Comparison of ENCODE assay signal across 8 cellular contexts in the genomic region with DNA sequence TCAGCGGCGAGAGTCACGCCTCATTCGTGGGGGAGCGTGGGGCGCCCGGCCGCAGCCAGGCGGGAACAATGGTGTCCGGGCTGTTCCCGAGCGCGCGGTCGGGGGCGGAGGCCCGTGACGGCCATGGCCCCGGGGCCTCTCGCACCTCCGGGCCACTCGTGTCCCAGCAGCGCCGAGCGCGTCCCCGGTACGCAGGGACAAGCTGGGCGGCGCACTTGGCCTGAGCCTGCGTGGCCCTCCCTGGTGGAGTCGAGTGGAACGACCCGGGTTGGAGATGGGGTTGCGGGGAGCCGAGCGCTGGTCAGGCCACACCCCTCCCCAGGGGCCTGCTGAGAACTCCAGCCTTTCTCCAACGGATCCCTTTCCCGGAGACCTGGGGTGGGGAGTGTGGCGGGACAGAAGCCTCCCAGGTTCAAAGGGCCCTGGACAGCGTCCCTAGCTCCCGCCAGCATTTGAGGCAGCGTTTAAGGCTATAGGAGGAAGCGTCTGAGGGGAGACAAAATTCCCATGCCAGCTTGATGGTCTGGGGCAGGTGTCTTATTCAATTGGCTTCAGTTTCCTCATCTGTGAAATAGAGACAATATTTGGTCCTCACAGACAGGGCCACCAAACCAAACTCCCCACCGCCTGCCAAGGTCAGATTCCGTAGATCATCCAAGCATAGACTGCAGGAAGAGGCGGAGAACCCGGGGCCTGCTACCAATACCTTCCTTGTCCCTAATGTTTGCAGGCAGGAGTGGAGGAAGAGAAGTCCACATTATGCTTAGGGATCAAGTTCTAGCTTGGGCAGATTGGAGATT. TPM values are rescaled to one million over a fixed set of nuclear protein-coding genes. Genes with fewer than 3 reads are reported as not detected.
A peak's percentile ranks its signal among the peaks of the same experiment; 100 is the strongest.
DNase-seq lines count a peak whose midpoint lies in the region; ATAC-seq, FAIRE-seq and TF ChIP-seq lines count a peak whose summit lies in the region.

No MANE protein-coding gene starts in this region.

- POLR2A ChIA-PET in GM12878 (lab: Charles Lee): interaction anchor here (0.6 to 1.4 kb wide), 5 partner anchors 13 to 142 kb away, joined by 3 to 4 read pairs (median 3); no protein-coding TSS in a partner anchor

- FAIRE-seq in GM12878 (lab: Jason Lieb, UNC): no peak

- under 1% methylated on average over 43 of the region's 48 CpGs for WGBS in GM12878 (ENCODE audit: insufficient coverage, insufficient replicate concordance, low lambda C conversion rate, missing lambda C conversion rate)

- no peaks in the 10 kb centered on the region for H3K27me3 ChIP-seq in GM12878 (replicated peaks in 1 of 2; ENCODE audit: control insufficient read depth in 2 of 2, insufficient read depth in 2 of 2, low read length in 1 of 2)

- ATAC-seq in GM19452 (IDR thresholded peaks at IDR 0.05; ENCODE audit: unreplicated experiment): peak; percentile 26
- peak; percentile 20 for ATAC-seq in HG03460 (IDR thresholded peaks at IDR 0.05; ENCODE audit: unreplicated experiment)
- ATAC-seq in GM12878: peak; percentile 64

- RAD21 ChIA-PET in GM12878 (lab: Charles Lee; ENCODE audit: unreplicated experiment): interaction anchor here (1.0 to 1.2 kb wide), 3 partner anchors 12 to 344 kb away, joined by 3 to 10 read pairs (median 3); no protein-coding TSS in a partner anchor

- H3K4me2 ChIP-seq in GM12878 (ENCODE audit: control insufficient read depth, insufficient read depth): peak overlapping the region; percentile 98

- TF ChIP-seq RAD21 in GM12878 (IDR thresholded peaks at IDR 0.05; ENCODE audit: insufficient read depth, low read depth, low read length): no peak

- H3K27ac ChIP-seq in GM12878 (ENCODE audit: control insufficient read depth, insufficient read depth) (peak overlapping the region; percentile 76), skin epidermis (peak overlapping the region; percentile 79 to 99 (median 94))

- H2AFZ ChIP-seq in GM12878 (ENCODE audit: control insufficient read depth, low read depth, low read length): peak overlapping the region; percentile 88

- CTCF ChIA-PET in GM12878 (lab: Yijun Ruan, JAX): interaction anchor here (0.6 to 5.9 kb wide), 5 partner anchors 55 to 528 kb away, joined by 3 to 92 read pairs (median 3); partner anchors contain the start of gene CYB5A

- H3K79me2 ChIP-seq in GM12878 (ENCODE audit: control insufficient read depth, insufficient read depth, low read length): peaks cover 52% of the 10 kb centered on the region

- H3K9me3 ChIP-seq in GM12878 (replicated peaks; ENCODE audit: control insufficient read depth, insufficient read depth, low read length): no peaks in the 10 kb centered on the region

- TSS peak; percentile 30 for BruUV-seq in GM12878 (replicated peaks; lab: Mats Ljungman, UMichigan)

- peaks cover 18% of the 10 kb centered on the region for H3K4me1 ChIP-seq in GM12878 (ENCODE audit: control insufficient read depth, insufficient read depth, low read length)

- TF ChIP-seq CTCF in GM12878 (IDR thresholded peaks at IDR 0.05 in 2 of 3, conservative IDR thresholded peaks at IDR 0.05 in 1 of 3; ENCODE audit: control insufficient read depth in 2 of 3, extremely low read depth in 1 of 3, insufficient read depth in 1 of 3, low read depth in 3 of 3, low read length in 3 of 3): 0 out of 6 replicates have a peak, but pooled peaks of 1 of the 3 experiments have one; percentile 10

- H3K4me3 ChIP-seq in GM12878 (peak overlapping the region; percentile 80), skin epidermis (peak overlapping the region; percentile 69 to 91 (median 84))

- no peak for TF ChIP-seq EP300 in GM12878 (IDR thresholded peaks at IDR 0.05; ENCODE audit: borderline replicate concordance in 1 of 2, control insufficient read depth in 1 of 2, low read depth in 2 of 2, low read length in 2 of 2)

- H4K20me1 ChIP-seq in GM12878 (ENCODE audit: control insufficient read depth, insufficient read depth): no peaks in the 10 kb centered on the region

- in situ Hi-C loops in SK-MEL-5 (cut with HindIII; ENCODE audit: low pct_unique_long_range_greater_than_20kb, low sequenced_read_pairs): no loop called here
- in situ Hi-C loops in GM12878 (cut with MboI): loop anchor here (5.0 kb wide), 3 partner anchors 101 to 299 kb away; partner anchors contain the start of gene ZNF407

- SMC1A ChIA-PET in GM12878 (lab: Charles Lee; ENCODE audit: uncharacterized antibody, unreplicated experiment): interaction anchor here (1.0 to 1.9 kb wide), 3 partner anchors 55 to 141 kb away, joined by 3 to 9 read pairs (median 3); no protein-coding TSS in a partner anchor

- TF ChIP-seq POLR2A in GM12878 (IDR thresholded peaks at IDR 0.05; ENCODE audit: low read depth, low read length): peak; percentile 48

- H3K36me3 ChIP-seq in GM12878 (ENCODE audit: control insufficient read depth in 2 of 2, insufficient read depth in 2 of 2, low read length in 1 of 2): peaks cover 0 to 3% of the 10 kb centered on the region in 2 experiments; a peak in 1 of 4 replicates

- H3K9ac ChIP-seq in GM12878 (ENCODE audit: control insufficient read depth, insufficient read depth, low read length): peak overlapping the region; percentile 83

- intact Hi-C loops in GM12878 (cut with micrococcal nuclease; ENCODE audit: unreplicated experiment): loop anchor here (1.0 to 10.0 kb wide), 5 partner anchors 101 to 1998 kb away; partner anchors contain the start of genes CYB5A, FBXO15, PTGR3 and TIMM21

- DNase-seq in D341Med (ENCODE audit: low spot score) (peak; percentile 82), SK-MEL-5 (ENCODE audit: low read depth, low spot score) (peak; percentile 40), GM12878 (ENCODE audit: low read depth, low spot score) (no peak), iPS-NIHi11 (ENCODE audit: low spot score) (peak; percentile 63), hippocampal formation (lab: John Stamatoyannopoulos, UW) (no peak)

RNA-seq across cellular contexts. Expression of gene CNDP2, which starts 0.5 kb away (rescaled TPM):
- 23.0 and 35.7 TPM in 2 replicates for total RNA-seq in SK-MEL-5 (2014; rRNA removed; shearing (Covaris generic))
- polyA plus RNA-seq in SK-MEL-5 (2015; cell fraction: cytosol; rRNA removed): 92.0 and 93.7 TPM in 2 replicates
- 131 and 182 TPM in 2 replicates for polyA plus RNA-seq in SK-MEL-5 (2015; cell fraction: nucleus; rRNA removed)
- 144 and 166 TPM in 2 replicates for total RNA-seq in GM12878 (2013; cell fraction: nucleolus; rRNA removed)
- 104 and 109 TPM in 2 replicates for total RNA-seq in GM12878 (2014; rRNA removed)
- total RNA-seq in GM12878 (2014; rRNA removed; fragmentation: Illumina TruSeq; extraction: Trizol): 70.8 and 75.5 TPM in 2 replicates
- 174 and 181 TPM in 2 replicates for total RNA-seq in GM12878 (2021)
- polyA plus RNA-seq in GM12878 (2011; ENCODE audit: low read depth): 125 TPM
- 177 and 181 TPM in 2 replicates for polyA plus RNA-seq in GM12878 (2011; rRNA removed)
- 185 and 186 TPM in 2 replicates for polyA plus RNA-seq in GM12878 (2011; cell fraction: cytosol; rRNA removed)
- 124 and 184 TPM in 2 replicates for polyA plus RNA-seq in GM12878 (2011; cell fraction: nucleus; rRNA removed)
- 134 and 144 TPM in 2 replicates for polyA plus RNA-seq in GM12878 (2012)
- polyA plus RNA-seq in GM12878 (2014; fragmentation: Illumina TruSeq; extraction: Trizol): 196 and 205 TPM in 2 replicates
- 100 to 1,000 TPM in 1 of 2 experiments, 10 to 100 TPM in 1; 63.5 to 101 TPM for polyA plus RNA-seq in GM12878 (2014; fragmentation: Nextera tagmentation; extraction: Ambion mirVana)
- polyA plus RNA-seq in GM12878 (2014; rRNA removed): 128 and 136 TPM in 2 replicates
- polyA plus RNA-seq in GM12878 (2016; fragmentation: Nextera tagmentation; extraction: Ambion mirVana): 100 to 1,000 TPM; 196 to 213 TPM
- 167 and 190 TPM in 2 replicates for polyA minus RNA-seq in GM12878 (2011; rRNA and poly(A)+ RNA removed)
- polyA minus RNA-seq in GM12878 (2011; cell fraction: cytosol; rRNA and poly(A)+ RNA removed): 64.7 and 79.8 TPM in 2 replicates
- 66.1 and 137 TPM in 2 replicates for polyA minus RNA-seq in GM12878 (2011; cell fraction: nucleus; rRNA and poly(A)+ RNA removed)

RNA-seq across cellular contexts. Expression of gene CNDP1, which starts 37.6 kb away (rescaled TPM):
- total RNA-seq in SK-MEL-5 (2014; rRNA removed; shearing (Covaris generic)): 0.08 and 0.51 TPM in 2 replicates
- polyA plus RNA-seq in SK-MEL-5 (2015; cell fraction: cytosol; rRNA removed): 0.23 TPM in 1 of 2 replicates, not detected in the other
- 0.51 and 0.56 TPM in 2 replicates for polyA plus RNA-seq in SK-MEL-5 (2015; cell fraction: nucleus; rRNA removed)
- 0.39 TPM in 1 of 2 replicates, not detected in the other for total RNA-seq in GM12878 (2013; cell fraction: nucleolus; rRNA removed)
- total RNA-seq in GM12878 (2014; rRNA removed): not detected in 2 replicates
- total RNA-seq in GM12878 (2014; rRNA removed; fragmentation: Illumina TruSeq; extraction: Trizol): not detected in 2 replicates
- total RNA-seq in GM12878 (2021): not detected in 2 replicates
- polyA plus RNA-seq in GM12878 (2011; ENCODE audit: low read depth): not detected
- not detected in 2 replicates for polyA plus RNA-seq in GM12878 (2011; rRNA removed)
- polyA plus RNA-seq in GM12878 (2011; cell fraction: cytosol; rRNA removed): 0.09 TPM in 1 of 2 replicates, not detected in the other
- polyA plus RNA-seq in GM12878 (2011; cell fraction: nucleus; rRNA removed): 0.28 and 0.42 TPM in 2 replicates
- 0.03 and 0.11 TPM in 2 replicates for polyA plus RNA-seq in GM12878 (2012)
- 0.04 TPM in 1 of 2 replicates, not detected in the other for polyA plus RNA-seq in GM12878 (2014; fragmentation: Illumina TruSeq; extraction: Trizol)
- not detected for polyA plus RNA-seq in GM12878 (2014; fragmentation: Nextera tagmentation; extraction: Ambion mirVana)
- not detected in 2 replicates for polyA plus RNA-seq in GM12878 (2014; rRNA removed)
- under 1 TPM in 1 of 2 experiments, not detected in 1; 0.05 TPM for polyA plus RNA-seq in GM12878 (2016; fragmentation: Nextera tagmentation; extraction: Ambion mirVana)
- not detected in 2 replicates for polyA minus RNA-seq in GM12878 (2011; rRNA and poly(A)+ RNA removed)
- polyA minus RNA-seq in GM12878 (2011; cell fraction: cytosol; rRNA and poly(A)+ RNA removed): not detected in 2 replicates
- not detected in 2 replicates for polyA minus RNA-seq in GM12878 (2011; cell fraction: nucleus; rRNA and poly(A)+ RNA removed)

RNA-seq across cellular contexts. Expression of gene DIPK1C, which starts 39.6 kb away (rescaled TPM):
- total RNA-seq in SK-MEL-5 (2014; rRNA removed; shearing (Covaris generic)): 12.6 and 17.3 TPM in 2 replicates
- polyA plus RNA-seq in SK-MEL-5 (2015; cell fraction: cytosol; rRNA removed): 9.1 and 9.3 TPM in 2 replicates
- polyA plus RNA-seq in SK-MEL-5 (2015; cell fraction: nucleus; rRNA removed): 3.2 and 5.8 TPM in 2 replicates
- total RNA-seq in GM12878 (2013; cell fraction: nucleolus; rRNA removed): not detected in 2 replicates
- total RNA-seq in GM12878 (2014; rRNA removed) (not detected in 2 replicates), GM12878 (2014; rRNA removed; fragmentation: Illumina TruSeq; extraction: Trizol) (not detected in 2 replicates), GM12878 (2021) (not detected in 2 replicates)
- polyA plus RNA-seq in GM12878 (2011; ENCODE audit: low read depth): not detected
- polyA plus RNA-seq in GM12878 (2011; rRNA removed) (not detected in 2 replicates), GM12878 (2014; fragmentation: Illumina TruSeq; extraction: Trizol) (not detected in 2 replicates), GM12878 (2014; fragmentation: Nextera tagmentation; extraction: Ambion mirVana) (not detected), GM12878 (2014; rRNA removed) (not detected in 2 replicates), GM12878 (2016; fragmentation: Nextera tagmentation; extraction: Ambion mirVana) (not detected)
- not detected in 2 replicates for polyA plus RNA-seq in GM12878 (2011; cell fraction: cytosol; rRNA removed)
- polyA plus RNA-seq in GM12878 (2011; cell fraction: nucleus; rRNA removed): not detected in 2 replicates
- polyA plus RNA-seq in GM12878 (2012): not detected in 2 replicates
- not detected in 2 replicates for polyA minus RNA-seq in GM12878 (2011; rRNA and poly(A)+ RNA removed)
- polyA minus RNA-seq in GM12878 (2011; cell fraction: cytosol; rRNA and poly(A)+ RNA removed): not detected in 2 replicates
- polyA minus RNA-seq in GM12878 (2011; cell fraction: nucleus; rRNA and poly(A)+ RNA removed): not detected in 2 replicates

Comparison
In these comparisons a context has a peak if more than half of its experiments do, and no peak if none do; other contexts are left out.
1. DNase-seq: peak in D341Med (single experiment), SK-MEL-5 (single experiment) and iPS-NIHi11 (single experiment); none in GM12878 (single experiment) and hippocampal formation (0 of 2).
2. RNA of gene DIPK1C, which starts 39.6 kb away (total RNA-seq): 12.6 to 17.3 TPM in SK-MEL-5; not detected in GM12878; every median in the first group is over 10 times any median in the second.
3. Peak in every context shown above with its lines, with median percentiles within 50 percentile points of each other: ATAC-seq.